13 cellular contexts compared by ENCODE assay signal in genomic region chr9:112078432-112078831, GRCh38.
A peak's percentile ranks its signal among the peaks of the same experiment; 100 is the strongest.
DNase-seq lines count a peak whose midpoint lies in the region; ATAC-seq and FAIRE-seq lines count a peak whose summit lies in the region.
"Had no signal": no experiment of that assay in that cellular context is flagged by ENCODE, and none has a peak within 500 bp of the region (broad histone marks: within the 10 kb centered on the region; RNA-seq: fewer than 3 reads in every experiment).

No MANE protein-coding gene starts in this region.

- H3K4me3 Mint-ChIP-seq in stimulated activated memory B cell treated with anti-CD40 and anti-IgM and Interleukin-4, amounts not matched to agents 10 μg/mL and 1 μg/mL and 100 μg/mL, for 72 hours = peak overlapping the region; percentile 55
- H3K4me3 Mint-ChIP-seq in activated T-cell treated with anti-CD3 and anti-CD28 coated beads, Interleukin-2, amount 50 U/mL, for 72 hours = no peak overlapping the region

- peak; percentile 88 for FAIRE-seq in GM19239 (lab: Jason Lieb, UNC)
- FAIRE-seq: frontal cortex had no signal

- H3K27me3 Mint-ChIP-seq in stimulated activated memory B cell treated with anti-CD40 and anti-IgM and Interleukin-4, amounts not matched to agents 10 μg/mL and 1 μg/mL and 100 μg/mL, for 72 hours = no peaks in the 10 kb centered on the region
- peaks cover 13% of the 10 kb centered on the region for H3K27me3 Mint-ChIP-seq in activated T-cell treated with anti-CD3 and anti-CD28 coated beads, Interleukin-2, amount 50 U/mL, for 72 hours (ENCODE audit: low read depth)

- peaks cover 15% of the 10 kb centered on the region for H3K36me3 Mint-ChIP-seq in stimulated activated memory B cell treated with anti-CD40 and anti-IgM and Interleukin-4, amounts not matched to agents 10 μg/mL and 1 μg/mL and 100 μg/mL, for 72 hours
- H3K36me3 Mint-ChIP-seq in activated T-cell treated with anti-CD3 and anti-CD28 coated beads, Interleukin-2, amount 50 U/mL, for 72 hours (ENCODE audit: insufficient read depth in 2 of 2) = peaks cover 2% of the 10 kb centered on the region in 2 donors

- peaks cover 3% of the 10 kb centered on the region for H3K9me3 Mint-ChIP-seq in stimulated activated memory B cell treated with anti-CD40 and anti-IgM and Interleukin-4, amounts not matched to agents 10 μg/mL and 1 μg/mL and 100 μg/mL, for 72 hours
- no peaks in the 10 kb centered on the region for H3K9me3 Mint-ChIP-seq in activated T-cell treated with anti-CD3 and anti-CD28 coated beads, Interleukin-2, amount 50 U/mL, for 72 hours

- peak; percentile 20 for DNase-seq in GM19239 (ENCODE audit: insufficient read length, low spot score)
- DNase-seq in NOMO-1 treated with DMSO at 0.1 percent for 48 hours (lab: John Stamatoyannopoulos, UW; ENCODE audit: unreplicated experiment) = peak; percentile 13
- no peak for DNase-seq in activated naive CD4-positive, alpha-beta T cell (lab: John Stamatoyannopoulos, UW)
- DNase-seq in C1 segment of cervical spinal cord (lab: John Stamatoyannopoulos, UW) = no peak
- no peak for DNase-seq in activated T-cell treated with anti-CD3 and anti-CD28 coated beads, Interleukin-2, amount 50 U/mL, for 72 hours
- DNase-seq: mammary epithelial cell; MG63; NK-92 treated with Interleukin-12 subunit alpha and Interleukin-12 subunit beta, amount 100 ng/mL, for 24 hours; T-helper 9 cell; uterus had no signal

- peak overlapping the region; percentile 75 for H3K27ac Mint-ChIP-seq in stimulated activated memory B cell treated with anti-CD40 and anti-IgM and Interleukin-4, amounts not matched to agents 10 μg/mL and 1 μg/mL and 100 μg/mL, for 72 hours
- no peak overlapping the region for H3K27ac Mint-ChIP-seq in activated T-cell treated with anti-CD3 and anti-CD28 coated beads, Interleukin-2, amount 50 U/mL, for 72 hours

- peaks cover 46% of the 10 kb centered on the region for H3K4me1 Mint-ChIP-seq in stimulated activated memory B cell treated with anti-CD40 and anti-IgM and Interleukin-4, amounts not matched to agents 10 μg/mL and 1 μg/mL and 100 μg/mL, for 72 hours
- H3K4me1 Mint-ChIP-seq in activated T-cell treated with anti-CD3 and anti-CD28 coated beads, Interleukin-2, amount 50 U/mL, for 72 hours (ENCODE audit: low read depth) = peaks cover 31% of the 10 kb centered on the region

- ATAC-seq in HG02981 (IDR thresholded peaks at IDR 0.05; ENCODE audit: unreplicated experiment) = peak; percentile 73
- ATAC-seq in stimulated activated memory B cell treated with anti-CD40 and anti-IgM and Interleukin-4, amounts not matched to agents 10 μg/mL and 1 μg/mL and 100 μg/mL, for 72 hours = peak; percentile 80
- ATAC-seq in activated T-cell treated with anti-CD3 and anti-CD28 coated beads, Interleukin-2, amount 50 U/mL, for 72 hours (replicated peaks in 1 of 2) = no peak

Comparison
In these comparisons a context has a peak if more than half of its experiments do, and no peak if none do; other contexts are left out.
1. DNase-seq: peak in GM19239 (single experiment) and NOMO-1 treated with DMSO at 0.1 percent for 48 hours (single experiment); none in activated naive CD4-positive, alpha-beta T cell (0 of 4), C1 segment of cervical spinal cord (0 of 14) and activated T-cell treated with anti-CD3 and anti-CD28 coated beads, Interleukin-2, amount 50 U/mL, for 72 hours (0 of 2).
2. ATAC-seq: peak in HG02981 (single experiment) and stimulated activated memory B cell treated with anti-CD40 and anti-IgM and Interleukin-4, amounts not matched to agents 10 μg/mL and 1 μg/mL and 100 μg/mL, for 72 hours (single experiment); none in activated T-cell treated with anti-CD3 and anti-CD28 coated beads, Interleukin-2, amount 50 U/mL, for 72 hours (0 of 2).